In genomic region chr5:133276171-133276570, GRCh38 we compare ENCODE assay signal across 1 cellular context.
TF ChIP-seq lines count a peak whose summit lies in the region.

No MANE protein-coding gene starts in this region.

TF ChIP-seq in GM23338, 12 proteins besides CTCF, POLR2A, EP300 and RAD21 (continued from another document):
- TF ChIP-seq, protein P1, sequence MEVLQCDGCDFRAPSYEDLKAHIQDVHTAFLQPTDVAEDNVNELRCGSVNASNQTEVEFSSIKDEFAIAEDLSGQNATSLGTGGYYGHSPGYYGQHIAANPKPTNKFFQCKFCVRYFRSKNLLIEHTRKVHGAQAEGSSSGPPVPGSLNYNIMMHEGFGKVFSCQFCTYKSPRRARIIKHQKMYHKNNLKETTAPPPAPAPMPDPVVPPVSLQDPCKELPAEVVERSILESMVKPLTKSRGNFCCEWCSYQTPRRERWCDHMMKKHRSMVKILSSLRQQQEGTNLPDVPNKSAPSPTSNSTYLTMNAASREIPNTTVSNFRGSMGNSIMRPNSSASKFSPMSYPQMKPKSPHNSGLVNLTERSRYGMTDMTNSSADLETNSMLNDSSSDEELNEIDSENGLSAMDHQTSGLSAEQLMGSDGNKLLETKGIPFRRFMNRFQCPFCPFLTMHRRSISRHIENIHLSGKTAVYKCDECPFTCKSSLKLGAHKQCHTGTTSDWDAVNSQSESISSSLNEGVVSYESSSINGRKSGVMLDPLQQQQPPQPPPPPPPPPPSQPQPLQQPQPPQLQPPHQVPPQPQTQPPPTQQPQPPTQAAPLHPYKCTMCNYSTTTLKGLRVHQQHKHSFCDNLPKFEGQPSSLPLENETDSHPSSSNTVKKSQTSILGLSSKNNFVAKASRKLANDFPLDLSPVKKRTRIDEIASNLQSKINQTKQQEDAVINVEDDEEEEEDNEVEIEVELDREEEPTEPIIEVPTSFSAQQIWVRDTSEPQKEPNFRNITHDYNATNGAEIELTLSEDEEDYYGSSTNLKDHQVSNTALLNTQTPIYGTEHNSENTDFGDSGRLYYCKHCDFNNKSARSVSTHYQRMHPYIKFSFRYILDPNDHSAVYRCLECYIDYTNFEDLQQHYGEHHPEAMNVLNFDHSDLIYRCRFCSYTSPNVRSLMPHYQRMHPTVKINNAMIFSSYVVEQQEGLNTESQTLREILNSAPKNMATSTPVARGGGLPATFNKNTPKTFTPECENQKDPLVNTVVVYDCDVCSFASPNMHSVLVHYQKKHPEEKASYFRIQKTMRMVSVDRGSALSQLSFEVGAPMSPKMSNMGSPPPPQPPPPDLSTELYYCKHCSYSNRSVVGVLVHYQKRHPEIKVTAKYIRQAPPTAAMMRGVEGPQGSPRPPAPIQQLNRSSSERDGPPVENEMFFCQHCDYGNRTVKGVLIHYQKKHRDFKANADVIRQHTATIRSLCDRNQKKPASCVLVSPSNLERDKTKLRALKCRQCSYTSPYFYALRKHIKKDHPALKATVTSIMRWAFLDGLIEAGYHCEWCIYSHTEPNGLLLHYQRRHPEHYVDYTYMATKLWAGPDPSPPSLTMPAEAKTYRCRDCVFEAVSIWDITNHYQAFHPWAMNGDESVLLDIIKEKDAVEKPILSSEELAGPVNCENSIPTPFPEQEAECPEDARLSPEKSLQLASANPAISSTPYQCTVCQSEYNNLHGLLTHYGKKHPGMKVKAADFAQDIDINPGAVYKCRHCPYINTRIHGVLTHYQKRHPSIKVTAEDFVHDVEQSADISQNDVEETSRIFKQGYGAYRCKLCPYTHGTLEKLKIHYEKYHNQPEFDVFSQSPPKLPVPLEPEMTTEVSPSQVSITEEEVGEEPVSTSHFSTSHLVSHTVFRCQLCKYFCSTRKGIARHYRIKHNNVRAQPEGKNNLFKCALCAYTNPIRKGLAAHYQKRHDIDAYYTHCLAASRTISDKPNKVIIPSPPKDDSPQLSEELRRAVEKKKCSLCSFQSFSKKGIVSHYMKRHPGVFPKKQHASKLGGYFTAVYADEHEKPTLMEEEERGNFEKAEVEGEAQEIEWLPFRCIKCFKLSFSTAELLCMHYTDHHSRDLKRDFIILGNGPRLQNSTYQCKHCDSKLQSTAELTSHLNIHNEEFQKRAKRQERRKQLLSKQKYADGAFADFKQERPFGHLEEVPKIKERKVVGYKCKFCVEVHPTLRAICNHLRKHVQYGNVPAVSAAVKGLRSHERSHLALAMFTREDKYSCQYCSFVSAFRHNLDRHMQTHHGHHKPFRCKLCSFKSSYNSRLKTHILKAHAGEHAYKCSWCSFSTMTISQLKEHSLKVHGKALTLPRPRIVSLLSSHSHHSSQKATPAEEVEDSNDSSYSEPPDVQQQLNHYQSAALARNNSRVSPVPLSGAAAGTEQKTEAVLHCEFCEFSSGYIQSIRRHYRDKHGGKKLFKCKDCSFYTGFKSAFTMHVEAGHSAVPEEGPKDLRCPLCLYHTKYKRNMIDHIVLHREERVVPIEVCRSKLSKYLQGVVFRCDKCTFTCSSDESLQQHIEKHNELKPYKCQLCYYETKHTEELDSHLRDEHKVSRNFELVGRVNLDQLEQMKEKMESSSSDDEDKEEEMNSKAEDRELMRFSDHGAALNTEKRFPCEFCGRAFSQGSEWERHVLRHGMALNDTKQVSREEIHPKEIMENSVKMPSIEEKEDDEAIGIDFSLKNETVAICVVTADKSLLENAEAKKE (CRISPR knock-in tag; IDR thresholded peaks at IDR 0.05), result no peak
- TF ChIP-seq EZH2phosphoT487 (IDR thresholded peaks at IDR 0.05; ENCODE audit: unreplicated experiment) (no peak), POLR2AphosphoS5 (IDR thresholded peaks at IDR 0.05; ENCODE audit: low read depth) (no peak), CREB1 (CRISPR knock-in tag; IDR thresholded peaks at IDR 0.05; ENCODE audit: low read depth) (no peak)
TF ChIP-seq in GM23338: peak in this region for 0.
